In genomic region chr4:158025131-158025530, GRCh38 we compare ENCODE assay signal across 24 cellular contexts.
DNase-seq lines count a peak whose midpoint lies in the region; ATAC-seq and TF ChIP-seq lines count a peak whose summit lies in the region.
"Had no signal": no experiment of that assay in that cellular context is flagged by ENCODE, and none has a peak within 500 bp of the region (broad histone marks: within the 10 kb centered on the region; RNA-seq: fewer than 3 reads in every experiment).

No MANE protein-coding gene starts in this region.

- H3K4me3 Mint-ChIP-seq in MCF 10A (ENCODE audit: unreplicated experiment) = no peak overlapping the region
- H3K4me3 Mint-ChIP-seq: activated CD4-positive, alpha-beta T cell treated with anti-CD3 and anti-CD28 coated beads, Interleukin-2, amount 10 ng/mL, durations not matched to agents 24 days and 14 days; activated naive CD8-positive, alpha-beta T cell treated with anti-CD3 and anti-CD28 coated beads, Interleukin-2, amount 10 ng/mL, durations not matched to agents 7 days and 5 days; naive B cell; stimulated activated memory B cell treated with anti-CD40 and anti-IgM and Interleukin-4, amounts not matched to agents 10 μg/mL and 1 μg/mL and 100 μg/mL, for 72 hours had no signal

- in situ Hi-C loops in Panc1 (cut with HindIII; ENCODE audit: low pct_unique_long_range_greater_than_20kb, low sequenced_read_pairs) = no loop called here

- H3K4me3 ChIP-seq in breast epithelium = no peak overlapping the region
- H3K4me3 ChIP-seq in Panc1 (ENCODE audit: low read depth in 2 of 2, low read length in 2 of 2) = no peak overlapping the region
- no peak overlapping the region for H3K4me3 ChIP-seq in Peyer's patch
- H3K4me3 ChIP-seq: BLaER1 treated with 17β-estradiol and CSF1 and Interleukin-3, amounts not matched to agents 10 nM and 100 nM; heart right ventricle; ovary; thoracic aorta had no signal

- H3K36me3 ChIP-seq in breast epithelium = no peaks in the 10 kb centered on the region
- no peaks in the 10 kb centered on the region for H3K36me3 ChIP-seq in Panc1 (ENCODE audit: control insufficient read depth, insufficient read depth, low read length)
- no peaks in the 10 kb centered on the region for H3K36me3 ChIP-seq in Peyer's patch
- H3K36me3 ChIP-seq: heart right ventricle, ovary, thoracic aorta had no signal

- no peak overlapping the region for H3K27ac ChIP-seq in breast epithelium
- H3K27ac ChIP-seq in Panc1 (ENCODE audit: low read length) = no peak overlapping the region
- H3K27ac ChIP-seq in epithelial cell of prostate = no peak overlapping the region
- H3K27ac ChIP-seq in Peyer's patch = no peak overlapping the region
- H3K27ac ChIP-seq: heart right ventricle, KMS-11, ovary, thoracic aorta had no signal

- POLR2A ChIA-PET in MCF 10A (lab: Yijun Ruan, JAX) (interaction anchor here (0.7 to 1.1 kb wide), 2 partner anchors 106 to 144 kb away, joined by 3 read pairs; no protein-coding TSS in a partner anchor), Panc1 (lab: Charles Lee) (no interaction called here)

- no peaks in the 10 kb centered on the region for H3K36me3 Mint-ChIP-seq in MCF 10A (ENCODE audit: insufficient read depth, unreplicated experiment)
- H3K36me3 Mint-ChIP-seq: activated naive CD8-positive, alpha-beta T cell treated with anti-CD3 and anti-CD28 coated beads, Interleukin-2, amount 10 ng/mL, durations not matched to agents 7 days and 5 days; naive B cell; stimulated activated memory B cell treated with anti-CD40 and anti-IgM and Interleukin-4, amounts not matched to agents 10 μg/mL and 1 μg/mL and 100 μg/mL, for 72 hours had no signal

- H3K4me1 Mint-ChIP-seq in MCF 10A (ENCODE audit: insufficient read depth, unreplicated experiment) = peaks cover 15% of the 10 kb centered on the region
- H3K4me1 Mint-ChIP-seq: activated CD4-positive, alpha-beta T cell treated with anti-CD3 and anti-CD28 coated beads, Interleukin-2, amount 10 ng/mL, durations not matched to agents 24 days and 14 days; activated naive CD8-positive, alpha-beta T cell treated with anti-CD3 and anti-CD28 coated beads, Interleukin-2, amount 10 ng/mL, durations not matched to agents 7 days and 5 days; naive B cell; stimulated activated memory B cell treated with anti-CD40 and anti-IgM and Interleukin-4, amounts not matched to agents 10 μg/mL and 1 μg/mL and 100 μg/mL, for 72 hours had no signal

- intact Hi-C loops in MCF 10A (cut with micrococcal nuclease) (no loop called here), breast epithelium (cut with DNase I; ENCODE audit: low total_unique reads) (no loop called here), Panc1 (cut with micrococcal nuclease; ENCODE audit: unreplicated experiment) (no loop called here)

- peak; percentile 74; the same call in 1 of the 2 replicates for ATAC-seq in Panc1
- ATAC-seq: heart right ventricle; stimulated activated memory B cell treated with anti-CD40 and anti-IgM and Interleukin-4, amounts not matched to agents 10 μg/mL and 1 μg/mL and 100 μg/mL, for 72 hours had no signal

- H3K9me3 ChIP-seq in breast epithelium (peaks cover 0 to 18% of the 10 kb centered on the region in 2 donors), Panc1 (ENCODE audit: control insufficient read depth, insufficient read depth, low read depth, low read length) (no peaks in the 10 kb centered on the region), Peyer's patch (peaks cover 0 to 3% (median 0%) of the 10 kb centered on the region in 4 donors)
- H3K9me3 ChIP-seq: ovary had no signal

- no peak overlapping the region for H3K27ac Mint-ChIP-seq in MCF 10A (ENCODE audit: low read depth, unreplicated experiment)
- H3K27ac Mint-ChIP-seq: activated CD4-positive, alpha-beta T cell treated with anti-CD3 and anti-CD28 coated beads, Interleukin-2, amount 10 ng/mL, durations not matched to agents 24 days and 14 days; activated naive CD8-positive, alpha-beta T cell treated with anti-CD3 and anti-CD28 coated beads, Interleukin-2, amount 10 ng/mL, durations not matched to agents 7 days and 5 days; activated T-helper 2 cell treated with anti-CD3 and anti-CD28 coated beads, Interferon-gamma antibody, Interleukin-2, Interleukin-4, amounts not matched to agents 10 μg/mL and 5 μg/mL and 100 μg/mL, durations not matched to agents 14 hours and 24 hours and 36 hours; naive B cell; stimulated activated memory B cell treated with anti-CD40 and anti-IgM and Interleukin-4, amounts not matched to agents 10 μg/mL and 1 μg/mL and 100 μg/mL, for 72 hours had no signal

- BruUV-seq in MCF 10A (replicated peaks; lab: Mats Ljungman, UMichigan) (no TSS peak), Panc1 (replicated peaks; lab: Mats Ljungman, UMichigan) (no TSS peak)

- H3K27me3 ChIP-seq in breast epithelium (no peaks in the 10 kb centered on the region), Panc1 (ENCODE audit: control insufficient read depth, insufficient read depth, low read length) (no peaks in the 10 kb centered on the region), Peyer's patch (no peaks in the 10 kb centered on the region)
- H3K27me3 ChIP-seq: BLaER1 treated with 17β-estradiol and CSF1 and Interleukin-3, amounts not matched to agents 10 nM and 100 nM; heart right ventricle; ovary had no signal

- H3K4me1 ChIP-seq in breast epithelium = no peaks in the 10 kb centered on the region
- no peaks in the 10 kb centered on the region for H3K4me1 ChIP-seq in Panc1 (ENCODE audit: control insufficient read depth, insufficient read depth, low read length)
- H3K4me1 ChIP-seq in Peyer's patch = no peaks in the 10 kb centered on the region

- TF ChIP-seq POLR2A in breast epithelium (IDR thresholded peaks at IDR 0.05) (no peak), Peyer's patch (IDR thresholded peaks at IDR 0.05) (no peak)

- peak; percentile 74 for DNase-seq in MCF 10A (ENCODE audit: unreplicated experiment)
- DNase-seq in breast epithelium (ENCODE audit: low spot score in 2 of 2) = no peak
- no peak for DNase-seq in Panc1 (ENCODE audit: low read depth, low spot score)
- peak; percentile 69 for DNase-seq in epithelial cell of prostate (ENCODE audit: low read depth, low spot score)
- peak; percentile 92 for DNase-seq in renal cortical epithelial cell (ENCODE audit: low read depth)
- DNase-seq in Peyer's patch = no peak
- no peak for DNase-seq in activated CD4-positive, CD25-positive, alpha-beta regulatory T cell (lab: John Stamatoyannopoulos, UW)
- no peak for DNase-seq in DMS114 treated with DMSO at 0.1 percent for 48 hours (lab: John Stamatoyannopoulos, UW; ENCODE audit: unreplicated experiment)
- DNase-seq: activated CD4-positive, alpha-beta T cell treated with anti-CD3 and anti-CD28 coated beads, Interleukin-2, amount 10 ng/mL, durations not matched to agents 24 days and 14 days; activated naive CD8-positive, alpha-beta T cell treated with anti-CD3 and anti-CD28 coated beads, Interleukin-2, amount 10 ng/mL, durations not matched to agents 7 days and 5 days; GF-D8; heart right ventricle; mesendoderm; naive B cell; NCI-H187 treated with DMSO at 0.1 percent for 48 hours; NCI-H446; NK-92 treated with Interleukin-12 subunit alpha and Interleukin-12 subunit beta, amount 100 ng/mL, for 24 hours; ovary; SHP77 treated with DMSO at 0.1 percent for 48 hours had no signal

- TF ChIP-seq CTCF in MCF 10A (IDR thresholded peaks at IDR 0.05; ENCODE audit: unreplicated experiment) = no peak
- no peak for TF ChIP-seq CTCF in breast epithelium (IDR thresholded peaks at IDR 0.05)
- no peak for TF ChIP-seq CTCF in Panc1 (IDR thresholded peaks at IDR 0.05)
- TF ChIP-seq CTCF in Peyer's patch (IDR thresholded peaks at IDR 0.05) = no peak

- peaks cover 5% of the 10 kb centered on the region for H3K9me3 Mint-ChIP-seq in MCF 10A (ENCODE audit: unreplicated experiment)
- H3K9me3 Mint-ChIP-seq: activated CD4-positive, alpha-beta T cell treated with anti-CD3 and anti-CD28 coated beads, Interleukin-2, amount 10 ng/mL, durations not matched to agents 24 days and 14 days; activated naive CD8-positive, alpha-beta T cell treated with anti-CD3 and anti-CD28 coated beads, Interleukin-2, amount 10 ng/mL, durations not matched to agents 7 days and 5 days had no signal

- H3K27me3 Mint-ChIP-seq in MCF 10A (ENCODE audit: insufficient read depth, unreplicated experiment) = no peaks in the 10 kb centered on the region
- H3K27me3 Mint-ChIP-seq: activated CD4-positive, alpha-beta T cell treated with anti-CD3 and anti-CD28 coated beads, Interleukin-2, amount 10 ng/mL, durations not matched to agents 24 days and 14 days; activated naive CD8-positive, alpha-beta T cell treated with anti-CD3 and anti-CD28 coated beads, Interleukin-2, amount 10 ng/mL, durations not matched to agents 7 days and 5 days; naive B cell; stimulated activated memory B cell treated with anti-CD40 and anti-IgM and Interleukin-4, amounts not matched to agents 10 μg/mL and 1 μg/mL and 100 μg/mL, for 72 hours had no signal

- CTCF ChIA-PET in MCF 10A (lab: Yijun Ruan, JAX) (interaction anchor here (0.6 to 0.7 kb wide), 2 partner anchors 145 to 323 kb away, joined by 3 read pairs; no protein-coding TSS in a partner anchor), Panc1 (lab: Charles Lee) (no interaction called here)

Comparison
In these comparisons a context has a peak if more than half of its experiments do, and no peak if none do; other contexts are left out.
1. DNase-seq: peak in MCF 10A (single experiment), epithelial cell of prostate (single experiment) and renal cortical epithelial cell (single experiment); none in breast epithelium (0 of 2), Panc1 (single experiment), Peyer's patch (0 of 3), activated CD4-positive, CD25-positive, alpha-beta regulatory T cell (0 of 4) and DMS114 treated with DMSO at 0.1 percent for 48 hours (single experiment).